31 cellular contexts compared by ENCODE assay signal in genomic region chr15:23514492-23514891, GRCh38. TPM values are rescaled to one million over a fixed set of nuclear protein-coding genes. Genes with fewer than 3 reads are reported as not detected.
"Had no signal": no experiment of that assay in that cellular context is flagged by ENCODE, and none has a peak within 500 bp of the region (broad histone marks: within the 10 kb centered on the region; RNA-seq: fewer than 3 reads in every experiment).

No MANE protein-coding gene starts in this region.

- H3K4me3 ChIP-seq: colonic mucosa, esophagus muscularis mucosa, gastroesophageal sphincter, heart left ventricle, hepatocyte, mucosa of descending colon, right lobe of liver, testis, tibial artery, upper lobe of left lung had no signal

- H3K36me3 ChIP-seq: colonic mucosa, esophagus muscularis mucosa, gastroesophageal sphincter, heart left ventricle, right lobe of liver, tibial artery, upper lobe of left lung had no signal

- H3K4me1 ChIP-seq: colonic mucosa, esophagus muscularis mucosa, foreskin keratinocyte, gastroesophageal sphincter, heart left ventricle, parathyroid adenoma, right lobe of liver, testis, tibial artery, upper lobe of left lung had no signal

- H3K4me1 Mint-ChIP-seq: mesothelial cell of epicardium, naive B cell, neural crest cell had no signal

- H3K9ac ChIP-seq: parathyroid adenoma had no signal

- ATAC-seq: foreskin keratinocyte; gastroesophageal sphincter; heart left ventricle; left lobe of liver; mucosa of descending colon; natural killer cell treated with Interleukin-12 subunit alpha and Interleukin-12 subunit beta and Interleukin-15 and Interleukin-18, amount 100 ng/mL, for 72 hours; right lobe of liver had no signal

- H3K4me2 ChIP-seq: hepatocyte had no signal

- H3K79me2 ChIP-seq: hepatocyte, parathyroid adenoma had no signal

- H3K27ac Mint-ChIP-seq: dendritic cell treated with granulocyte-macrophage colony-stimulating factor and Interleukin-4, amounts not matched to agents 40 ng/mL and 50 ng/mL, for 4 days; mesothelial cell of epicardium; naive B cell; natural killer cell treated with Interleukin-12 subunit alpha and Interleukin-12 subunit beta and Interleukin-15 and Interleukin-18, amount 100 ng/mL, for 72 hours; progenitor cell of endocrine pancreas had no signal

- H3K27ac ChIP-seq: colonic mucosa, esophagus muscularis mucosa, foreskin keratinocyte, gastroesophageal sphincter, heart left ventricle, hepatocyte, parathyroid adenoma, right lobe of liver, testis, tibial artery, upper lobe of left lung had no signal

- H3K27me3 Mint-ChIP-seq: dendritic cell treated with granulocyte-macrophage colony-stimulating factor and Interleukin-4, amounts not matched to agents 40 ng/mL and 50 ng/mL, for 4 days; natural killer cell treated with Interleukin-12 subunit alpha and Interleukin-12 subunit beta and Interleukin-15 and Interleukin-18, amount 100 ng/mL, for 72 hours; progenitor cell of endocrine pancreas had no signal

- H3K36me3 Mint-ChIP-seq: mesothelial cell of epicardium; naive B cell; natural killer cell treated with Interleukin-12 subunit alpha and Interleukin-12 subunit beta and Interleukin-15 and Interleukin-18, amount 100 ng/mL, for 72 hours had no signal

- H3K4me3 Mint-ChIP-seq: dendritic cell treated with granulocyte-macrophage colony-stimulating factor and Interleukin-4, amounts not matched to agents 40 ng/mL and 50 ng/mL, for 4 days; mesothelial cell of epicardium; naive B cell; natural killer cell treated with Interleukin-12 subunit alpha and Interleukin-12 subunit beta and Interleukin-15 and Interleukin-18, amount 100 ng/mL, for 72 hours; neural crest cell had no signal

- DNase-seq: colonic mucosa; effector memory CD4-positive, alpha-beta T cell; foreskin keratinocyte; heart left ventricle; kidney; mesenchymal stem cell; mucosa of descending colon; naive B cell; right lobe of liver; small intestine; stimulated activated CD4-positive, alpha-beta T cell treated with anti-CD3 and anti-CD28 coated beads, Interleukin-15, amount 100 ng/mL, for 24 hours; stimulated activated CD4-positive, alpha-beta T cell treated with anti-CD3 and anti-CD28 coated beads, Interleukin-2, amount 100 ng/mL, for 48 hours; stimulated activated CD8-positive, alpha-beta memory T cell treated with anti-CD3 and anti-CD28 coated beads, Interleukin-4, amount 100 ng/mL, for 48 hours; stimulated activated naive CD4-positive, alpha-beta T cell; substantia nigra; testis; tibial artery; upper lobe of left lung had no signal

- H3K9me3 ChIP-seq: colonic mucosa, right lobe of liver, testis had no signal

- H2AFZ ChIP-seq: hepatocyte, parathyroid adenoma had no signal

- H3K27me3 ChIP-seq: colonic mucosa, esophagus muscularis mucosa, foreskin keratinocyte, gastroesophageal sphincter, heart left ventricle, hepatocyte, right lobe of liver, testis, tibial artery, upper lobe of left lung had no signal

- FAIRE-seq: endothelial cell of umbilical vein, kidney, small intestine, urothelium cell line had no signal

RNA-seq across cellular contexts. Expression of gene MKRN3, which starts 51.0 kb away (rescaled TPM):
- total RNA-seq: kidney had no signal
- polyA plus RNA-seq: hepatocyte, liver had no signal
